Comparison of ENCODE assay signal across 8 cellular contexts in the genomic region with DNA sequence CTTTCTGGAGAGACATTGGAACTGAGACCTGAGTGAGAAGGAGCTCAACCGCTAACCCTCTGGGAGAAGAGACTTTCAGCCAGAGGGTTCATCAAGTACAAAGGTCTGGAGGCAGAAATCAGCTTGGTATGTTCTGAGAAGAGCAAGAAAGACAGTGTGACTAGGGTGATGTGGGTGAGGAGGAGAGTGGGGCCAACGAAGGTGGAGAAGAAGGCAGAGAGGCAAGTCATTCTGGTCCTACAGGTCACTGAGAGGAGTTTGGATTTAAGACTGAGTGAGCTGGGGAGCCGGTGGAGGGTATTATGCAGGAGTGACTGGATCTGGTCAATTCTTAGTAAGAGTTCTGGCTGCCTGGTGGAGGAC. TPM values are rescaled to one million over a fixed set of nuclear protein-coding genes. Genes with fewer than 3 reads are reported as not detected.
DNase-seq lines count a peak whose midpoint lies in the region; ATAC-seq and TF ChIP-seq lines count a peak whose summit lies in the region.

No MANE protein-coding gene starts in this region.

- peak overlapping the region; percentile 68 for H4K8ac ChIP-seq in trophoblast cell (ENCODE audit: low read depth, low read length)

- no peaks in the 10 kb centered on the region for H3K27me3 ChIP-seq in trophoblast cell (ENCODE audit: insufficient read depth, low read length)

- H2BK5ac ChIP-seq in trophoblast cell (ENCODE audit: low read depth, low read length, poor library complexity): peak overlapping the region; percentile 32

- H3K79me1 ChIP-seq in trophoblast cell (ENCODE audit: low read length): peaks cover 24% of the 10 kb centered on the region

- peak overlapping the region; percentile 92 for H2AFZ ChIP-seq in trophoblast cell (ENCODE audit: insufficient read depth, low read length, poor library complexity)

- H3K9ac ChIP-seq in trophoblast cell (ENCODE audit: low read length): no peak overlapping the region

- no peak overlapping the region for H3K23ac ChIP-seq in trophoblast cell (ENCODE audit: low read length)

- peaks cover 25 to 29% of the 10 kb centered on the region in 2 experiments for H3K4me1 ChIP-seq in trophoblast cell (ENCODE audit: control insufficient read depth in 1 of 2, insufficient read depth in 2 of 2, low read length in 2 of 2)

- peak overlapping the region; percentile 65 for H3K18ac ChIP-seq in trophoblast cell (ENCODE audit: low read length)

- peak overlapping the region; percentile 61 for H3K4me2 ChIP-seq in trophoblast cell (ENCODE audit: low read length)

- peaks cover 8% of the 10 kb centered on the region for H3K79me2 ChIP-seq in trophoblast cell (ENCODE audit: control insufficient read depth, insufficient read depth, low read length, poor library complexity)

- H2BK12ac ChIP-seq in trophoblast cell (ENCODE audit: low read length): peak overlapping the region; percentile 66

- peak overlapping the region; percentile 42 for H3K27ac ChIP-seq in trophoblast cell (ENCODE audit: low read depth, low read length)

- DNase-seq in ELR (ENCODE audit: low read depth) (peak; percentile 11), RKO (ENCODE audit: low spot score) (peak; percentile 16), erythroblast (lab: John Stamatoyannopoulos, UW) (peak; percentile 25 to 51), trophoblast cell (peak; percentile 24 to 62)

- peak overlapping the region; percentile 57 for H3K4ac ChIP-seq in trophoblast cell (ENCODE audit: low read depth, low read length)

- H4K91ac ChIP-seq in trophoblast cell (ENCODE audit: low read depth, low read length): peak overlapping the region; percentile 76

- WGBS in trophoblast cell (ENCODE audit: extremely low coverage, insufficient coverage, insufficient read length): no CpG with 5 or more reads among the region's 3 CpGs

- H2AK5ac ChIP-seq in trophoblast cell (ENCODE audit: low read length): peak overlapping the region; percentile 71

- H3K14ac ChIP-seq in trophoblast cell (ENCODE audit: low read length): peak overlapping the region; percentile 78

- no peaks in the 10 kb centered on the region for H3K36me3 ChIP-seq in trophoblast cell (ENCODE audit: control insufficient read depth in 1 of 2, insufficient read depth in 2 of 2, low read length in 2 of 2)

- TF ChIP-seq POLR2A in erythroblast (IDR thresholded peaks at IDR 0.05; ENCODE audit: low read length): no peak

- H2BK120ac ChIP-seq in trophoblast cell (ENCODE audit: insufficient read depth, low read length, poor library complexity): peak overlapping the region; percentile 67

- ATAC-seq in HG03442 (IDR thresholded peaks at IDR 0.05; ENCODE audit: unreplicated experiment) (no peak), HG02870 (IDR thresholded peaks at IDR 0.05; ENCODE audit: unreplicated experiment) (no peak), HG03280 (IDR thresholded peaks at IDR 0.05; ENCODE audit: unreplicated experiment) (no peak), GM18519 (IDR thresholded peaks at IDR 0.05; ENCODE audit: low FRiP score, unreplicated experiment) (no peak)

- H3K9me3 ChIP-seq in trophoblast cell (ENCODE audit: insufficient read depth, low read depth, low read length): no peaks in the 10 kb centered on the region

- peak overlapping the region; percentile 45 for H4K12ac ChIP-seq in trophoblast cell (ENCODE audit: low read depth, low read length)

- H3K4me3 ChIP-seq in trophoblast cell (ENCODE audit: low read depth, low read length): no peak overlapping the region

RNA-seq across cellular contexts. Expression of a gene that starts 12.2 kb away (rescaled TPM):
- polyA plus RNA-seq in trophoblast cell (2013): 0.05 and 0.07 TPM in 2 replicates

RNA-seq across cellular contexts. Expression of a gene that starts 26.8 kb away (rescaled TPM):
- polyA plus RNA-seq in trophoblast cell (2013): 35.6 and 35.8 TPM in 2 replicates
